ENCODE assay signal across 18 cellular contexts in the genomic region with DNA sequence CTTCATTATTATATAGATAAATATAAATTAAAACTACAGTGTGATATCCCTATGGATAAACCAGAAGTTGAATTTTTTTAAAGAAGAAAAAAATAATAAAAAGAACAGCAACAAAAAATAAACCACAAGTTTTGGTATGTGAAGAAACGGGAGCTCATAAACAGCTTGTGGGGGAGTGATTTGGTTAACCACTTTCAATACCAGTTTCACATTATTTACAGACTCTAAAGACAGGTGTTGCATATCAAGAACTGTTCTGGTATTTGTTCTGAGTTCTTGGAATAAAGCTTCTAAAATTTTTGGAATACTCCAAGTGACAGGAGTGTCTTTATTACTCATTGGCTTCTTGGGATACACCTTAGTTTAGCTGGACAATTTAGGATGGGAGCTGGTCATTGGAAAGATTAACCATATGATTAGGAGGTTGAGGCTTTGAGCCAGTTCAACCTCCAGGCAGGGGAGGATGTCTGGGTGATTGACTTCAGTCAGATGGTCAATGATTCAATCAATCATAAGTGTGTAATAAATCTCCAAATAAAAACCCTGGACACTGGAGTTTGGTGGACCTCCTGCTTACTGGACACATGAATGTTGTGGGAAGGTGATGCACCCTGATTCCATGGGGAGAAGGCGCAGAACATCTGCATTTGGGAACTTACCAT.
DNase-seq lines count a peak whose midpoint lies in the region; ATAC-seq, FAIRE-seq and TF ChIP-seq lines count a peak whose summit lies in the region.
"Had no signal": no experiment of that assay in that cellular context is flagged by ENCODE, and none has a peak within 500 bp of the region (broad histone marks: within the 10 kb centered on the region; RNA-seq: fewer than 3 reads in every experiment).

No MANE protein-coding gene starts in this region.

- POLR2A ChIA-PET in GM12878 (lab: Charles Lee): interaction anchor here (0.6 kb wide), 1 partner anchor 462 kb away, joined by 13 read pairs; no protein-coding TSS in a partner anchor

- no peak for TF ChIP-seq POLR2A in GM12878 (IDR thresholded peaks at IDR 0.05; ENCODE audit: low read depth, low read length)

- peak; percentile 29 to 85; a peak in 3 of 4 replicates for TF ChIP-seq EP300 in GM12878 (IDR thresholded peaks at IDR 0.05; ENCODE audit: borderline replicate concordance in 1 of 2, control insufficient read depth in 1 of 2, low read depth in 2 of 2, low read length in 2 of 2)

- no peaks in the 10 kb centered on the region for H3K27me3 ChIP-seq in GM12878 (replicated peaks in 1 of 2; ENCODE audit: control insufficient read depth in 2 of 2, insufficient read depth in 2 of 2, low read length in 1 of 2)
- H3K27me3 ChIP-seq: neutrophil, suprapubic skin had no signal

- BruUV-seq in GM12878 (replicated peaks; lab: Mats Ljungman, UMichigan): no TSS peak

- TF ChIP-seq RAD21 in GM12878 (IDR thresholded peaks at IDR 0.05; ENCODE audit: insufficient read depth, low read depth, low read length): no peak

- no peak for FAIRE-seq in GM12878 (lab: Jason Lieb, UNC)
- FAIRE-seq: GM19239 had no signal

- no peak overlapping the region for H3K27ac ChIP-seq in GM12878 (ENCODE audit: control insufficient read depth, insufficient read depth)
- H3K27ac ChIP-seq: neutrophil, skin epidermis, suprapubic skin had no signal

- no peak overlapping the region for H2AFZ ChIP-seq in GM12878 (ENCODE audit: control insufficient read depth, low read depth, low read length)

- peak; percentile 19 for DNase-seq in GM12878 (ENCODE audit: low read depth, low spot score)
- no peak for DNase-seq in DMS53 (lab: John Stamatoyannopoulos, UW)
- DNase-seq in activated CD4-positive, alpha-beta T cell treated with anti-CD3 and anti-CD28 coated beads, Interleukin-2, amount 50 U/mL, for 4 hours: no peak
- DNase-seq in T-helper 1 cell: no peak
- DNase-seq: activated T-cell treated with anti-CD3 and anti-CD28 coated beads, Interleukin-2, amount 50 U/mL, for 1 hour; cortex of kidney; NCI-H2171 treated with DMSO at 0.1 percent for 48 hours; PC-3 had no signal

- H3K36me3 ChIP-seq in GM12878 (ENCODE audit: control insufficient read depth in 2 of 2, insufficient read depth in 2 of 2, low read length in 1 of 2): no peaks in the 10 kb centered on the region
- H3K36me3 ChIP-seq: neutrophil, suprapubic skin had no signal

- H3K4me3 ChIP-seq in GM12878: no peak overlapping the region
- H3K4me3 ChIP-seq: lung, skin epidermis, suprapubic skin had no signal

- no peaks in the 10 kb centered on the region for H3K9me3 ChIP-seq in GM12878 (replicated peaks; ENCODE audit: control insufficient read depth, insufficient read depth, low read length)
- H3K9me3 ChIP-seq: neutrophil, suprapubic skin had no signal

- no peak overlapping the region for H3K9ac ChIP-seq in GM12878 (ENCODE audit: control insufficient read depth, insufficient read depth, low read length)

- no peaks in the 10 kb centered on the region for H4K20me1 ChIP-seq in GM12878 (ENCODE audit: control insufficient read depth, insufficient read depth)

- RAD21 ChIA-PET in GM12878 (lab: Charles Lee; ENCODE audit: unreplicated experiment): no interaction called here

- peak; percentile 67 for ATAC-seq in GM19043 (IDR thresholded peaks at IDR 0.05; ENCODE audit: low read depth, unreplicated experiment)
- ATAC-seq in GM21737 (IDR thresholded peaks at IDR 0.05; ENCODE audit: unreplicated experiment): peak; percentile 87
- ATAC-seq in HG03135 (IDR thresholded peaks at IDR 0.05; ENCODE audit: unreplicated experiment): peak; percentile 94
- ATAC-seq in GM12878: peak; percentile 86
- ATAC-seq: activated CD4-positive, CD25-positive, alpha-beta regulatory T cell treated with anti-CD3 and anti-CD28 coated beads, Interleukin-2, amount 50 U/mL, for 24 hours; esophagus mucosa; PC-3 had no signal

- no peak overlapping the region for H3K4me2 ChIP-seq in GM12878 (ENCODE audit: control insufficient read depth, insufficient read depth)

- SMC1A ChIA-PET in GM12878 (lab: Charles Lee; ENCODE audit: uncharacterized antibody, unreplicated experiment): interaction anchor here (1.1 to 1.2 kb wide), 2 partner anchors 19 to 143 kb away, joined by 3 read pairs; no protein-coding TSS in a partner anchor

- H3K4me1 ChIP-seq in GM12878 (ENCODE audit: control insufficient read depth, insufficient read depth, low read length): no peaks in the 10 kb centered on the region
- H3K4me1 ChIP-seq: suprapubic skin had no signal

- H3K79me2 ChIP-seq in GM12878 (ENCODE audit: control insufficient read depth, insufficient read depth, low read length): no peaks in the 10 kb centered on the region

- TF ChIP-seq CTCF in GM12878 (IDR thresholded peaks at IDR 0.05 in 2 of 3, conservative IDR thresholded peaks at IDR 0.05 in 1 of 3; ENCODE audit: control insufficient read depth in 2 of 3, extremely low read depth in 1 of 3, insufficient read depth in 1 of 3, low read depth in 3 of 3, low read length in 3 of 3): no peak

- CTCF ChIA-PET in GM12878 (lab: Yijun Ruan, JAX): no interaction called here

- in situ Hi-C loops in GM12878 (cut with MboI): no loop called here

- intact Hi-C loops in GM12878 (cut with micrococcal nuclease; ENCODE audit: unreplicated experiment): no loop called here

- 17% methylated on average over 2 of the region's 2 CpGs for WGBS in GM12878 (ENCODE audit: insufficient coverage, insufficient replicate concordance, low lambda C conversion rate, missing lambda C conversion rate)

TF ChIP-seq in GM12878, 131 proteins besides CTCF, POLR2A, EP300 and RAD21 (continues in another document):
- TF ChIP-seq NR2C1 (IDR thresholded peaks at IDR 0.05): no peak
- TF ChIP-seq, protein P1, sequence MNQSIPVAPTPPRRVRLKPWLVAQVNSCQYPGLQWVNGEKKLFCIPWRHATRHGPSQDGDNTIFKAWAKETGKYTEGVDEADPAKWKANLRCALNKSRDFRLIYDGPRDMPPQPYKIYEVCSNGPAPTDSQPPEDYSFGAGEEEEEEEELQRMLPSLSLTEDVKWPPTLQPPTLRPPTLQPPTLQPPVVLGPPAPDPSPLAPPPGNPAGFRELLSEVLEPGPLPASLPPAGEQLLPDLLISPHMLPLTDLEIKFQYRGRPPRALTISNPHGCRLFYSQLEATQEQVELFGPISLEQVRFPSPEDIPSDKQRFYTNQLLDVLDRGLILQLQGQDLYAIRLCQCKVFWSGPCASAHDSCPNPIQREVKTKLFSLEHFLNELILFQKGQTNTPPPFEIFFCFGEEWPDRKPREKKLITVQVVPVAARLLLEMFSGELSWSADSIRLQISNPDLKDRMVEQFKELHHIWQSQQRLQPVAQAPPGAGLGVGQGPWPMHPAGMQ (IDR thresholded peaks at IDR 0.05; ENCODE audit: borderline replicate concordance): no peak
- TF ChIP-seq BMI1 (IDR thresholded peaks at IDR 0.05; ENCODE audit: borderline replicate concordance): peak; percentile 59; the same call in 1 of the 2 replicates
- TF ChIP-seq CBFB (IDR thresholded peaks at IDR 0.05; ENCODE audit: low read depth): peak; percentile 68; the same call in 1 of the 2 replicates
- TF ChIP-seq, protein P2, sequence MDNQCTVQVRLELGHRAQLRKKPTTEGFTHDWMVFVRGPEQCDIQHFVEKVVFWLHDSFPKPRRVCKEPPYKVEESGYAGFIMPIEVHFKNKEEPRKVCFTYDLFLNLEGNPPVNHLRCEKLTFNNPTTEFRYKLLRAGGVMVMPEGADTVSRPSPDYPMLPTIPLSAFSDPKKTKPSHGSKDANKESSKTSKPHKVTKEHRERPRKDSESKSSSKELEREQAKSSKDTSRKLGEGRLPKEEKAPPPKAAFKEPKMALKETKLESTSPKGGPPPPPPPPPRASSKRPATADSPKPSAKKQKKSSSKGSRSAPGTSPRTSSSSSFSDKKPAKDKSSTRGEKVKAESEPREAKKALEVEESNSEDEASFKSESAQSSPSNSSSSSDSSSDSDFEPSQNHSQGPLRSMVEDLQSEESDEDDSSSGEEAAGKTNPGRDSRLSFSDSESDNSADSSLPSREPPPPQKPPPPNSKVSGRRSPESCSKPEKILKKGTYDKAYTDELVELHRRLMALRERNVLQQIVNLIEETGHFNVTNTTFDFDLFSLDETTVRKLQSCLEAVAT (IDR thresholded peaks at IDR 0.05): 0 out of 2 replicates have a peak, but pooled peaks have one; percentile 36
- 0 out of 2 replicates have a peak, but pooled peaks have one; percentile 24 for TF ChIP-seq PAX5 (IDR thresholded peaks at IDR 0.05; ENCODE audit: borderline replicate concordance, low read depth, low read length)
- no peak for TF ChIP-seq NFYA (IDR thresholded peaks at IDR 0.05; ENCODE audit: borderline replicate concordance, low read depth, low read length)
- TF ChIP-seq ZNF217 (IDR thresholded peaks at IDR 0.05): peak; percentile 84
- TF ChIP-seq RCOR1 (conservative IDR thresholded peaks at IDR 0.05; ENCODE audit: low read depth, low read length): no peak
- peak; percentile 55 to 70 for TF ChIP-seq IKZF2 (IDR thresholded peaks at IDR 0.05)
- TF ChIP-seq RUNX3 (IDR thresholded peaks at IDR 0.05; ENCODE audit: low read length): peak; percentile 96
- TF ChIP-seq DPF2 (IDR thresholded peaks at IDR 0.05): peak; percentile 59; the same call in 1 of the 2 replicates
- no peak for TF ChIP-seq PAX8 (IDR thresholded peaks at IDR 0.05)
- no peak for TF ChIP-seq KLF5 (IDR thresholded peaks at IDR 0.05; ENCODE audit: partially characterized antibody)
- no peak for TF ChIP-seq TAF1 (IDR thresholded peaks at IDR 0.05; ENCODE audit: borderline replicate concordance, low read depth, low read length)
- peak; percentile 69 for TF ChIP-seq IKZF1 (conservative IDR thresholded peaks at IDR 0.05)
- TF ChIP-seq MEF2B (IDR thresholded peaks at IDR 0.05; ENCODE audit: partially characterized antibody, poor library complexity, severe bottlenecking): peak; percentile 57
- TF ChIP-seq, protein P3, sequence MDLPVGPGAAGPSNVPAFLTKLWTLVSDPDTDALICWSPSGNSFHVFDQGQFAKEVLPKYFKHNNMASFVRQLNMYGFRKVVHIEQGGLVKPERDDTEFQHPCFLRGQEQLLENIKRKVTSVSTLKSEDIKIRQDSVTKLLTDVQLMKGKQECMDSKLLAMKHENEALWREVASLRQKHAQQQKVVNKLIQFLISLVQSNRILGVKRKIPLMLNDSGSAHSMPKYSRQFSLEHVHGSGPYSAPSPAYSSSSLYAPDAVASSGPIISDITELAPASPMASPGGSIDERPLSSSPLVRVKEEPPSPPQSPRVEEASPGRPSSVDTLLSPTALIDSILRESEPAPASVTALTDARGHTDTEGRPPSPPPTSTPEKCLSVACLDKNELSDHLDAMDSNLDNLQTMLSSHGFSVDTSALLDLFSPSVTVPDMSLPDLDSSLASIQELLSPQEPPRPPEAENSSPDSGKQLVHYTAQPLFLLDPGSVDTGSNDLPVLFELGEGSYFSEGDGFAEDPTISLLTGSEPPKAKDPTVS (IDR thresholded peaks at IDR 0.05; ENCODE audit: low read depth, low read length): no peak
- peak; percentile 75 for TF ChIP-seq BCL11A (IDR thresholded peaks at IDR 0.05; ENCODE audit: low read depth, low read length)
- peak; percentile 54; the same call in 1 of the 2 replicates for TF ChIP-seq MEF2A (IDR thresholded peaks at IDR 0.05; ENCODE audit: insufficient read depth, low read depth, low read length)
